Comparison of ENCODE assay signal across 9 cellular contexts in genomic region chr11:44316388-44317240, GRCh38. TPM values are rescaled to one million over a fixed set of nuclear protein-coding genes. Genes with fewer than 3 reads are reported as not detected.
A peak's percentile ranks its signal among the peaks of the same experiment; 100 is the strongest.
DNase-seq lines count a peak whose midpoint lies in the region; ATAC-seq and TF ChIP-seq lines count a peak whose summit lies in the region.
"Had no signal": no experiment of that assay in that cellular context is flagged by ENCODE, and none has a peak within 500 bp of the region (broad histone marks: within the 10 kb centered on the region; RNA-seq: fewer than 3 reads in every experiment).

No MANE protein-coding gene starts in this region.

- H3K9ac ChIP-seq in smooth muscle cell (ENCODE audit: low read depth): no peak overlapping the region

- peak overlapping the region; percentile 63 for H2AFZ ChIP-seq in hepatocyte
- peak overlapping the region; percentile 39 for H2AFZ ChIP-seq in smooth muscle cell (ENCODE audit: low read depth)

- ATAC-seq in RWPE2 (ENCODE audit: low read depth): peak; percentile 28; the same call in 2 of the 3 replicates

- H3K4me1 ChIP-seq in RWPE2 (ENCODE audit: insufficient read depth, poor library complexity, severe bottlenecking) (no peaks in the 10 kb centered on the region), hepatocyte (ENCODE audit: insufficient read depth) (peaks cover 16% of the 10 kb centered on the region), smooth muscle cell (ENCODE audit: low read depth) (peaks cover 12% of the 10 kb centered on the region), BE2C (no peaks in the 10 kb centered on the region)

- peak overlapping the region; percentile 85 for H3K4me2 ChIP-seq in hepatocyte
- H3K4me2 ChIP-seq in smooth muscle cell: peak overlapping the region; percentile 87

- DNase-seq in DMS 273 (lab: John Stamatoyannopoulos, UW; ENCODE audit: unreplicated experiment) (peak; percentile 76), DMS 273 treated with DMSO at 0.1 percent for 48 hours (lab: John Stamatoyannopoulos, UW) (no peak), RWPE2 (ENCODE audit: low spot score) (no peak), hepatocyte (ENCODE audit: low spot score) (no peak), smooth muscle cell (lab: John Stamatoyannopoulos, UW; ENCODE audit: unreplicated experiment) (no peak), BE2C (no peak), NCI-H2107 (lab: John Stamatoyannopoulos, UW) (no peak), SKM-1 (lab: John Stamatoyannopoulos, UW; ENCODE audit: unreplicated experiment) (no peak)

- H3K79me2 ChIP-seq in hepatocyte (no peaks in the 10 kb centered on the region), smooth muscle cell (ENCODE audit: low read depth) (no peaks in the 10 kb centered on the region)

- no peak overlapping the region for H3K27ac ChIP-seq in RWPE2 (ENCODE audit: poor library complexity, severe bottlenecking)
- no peak overlapping the region for H3K27ac ChIP-seq in hepatocyte
- no peak overlapping the region for H3K27ac ChIP-seq in smooth muscle cell (ENCODE audit: low read depth)
- H3K27ac ChIP-seq: 22Rv1 had no signal

- H3K4me3 ChIP-seq in RWPE2 (ENCODE audit: severe bottlenecking): peak overlapping the region; percentile 4
- H3K4me3 ChIP-seq in hepatocyte: peak overlapping the region; percentile 23
- peak overlapping the region; percentile 45 for H3K4me3 ChIP-seq in smooth muscle cell
- no peak overlapping the region for H3K4me3 ChIP-seq in BE2C (ENCODE audit: low read depth, low read length)

- H4K20me1 ChIP-seq in hepatocyte (ENCODE audit: insufficient read depth, poor library complexity, severe bottlenecking): no peaks in the 10 kb centered on the region
- no peaks in the 10 kb centered on the region for H4K20me1 ChIP-seq in smooth muscle cell (ENCODE audit: low read depth)

- TF ChIP-seq CTCF in RWPE2 (IDR thresholded peaks at IDR 0.05; ENCODE audit: poor library complexity, severe bottlenecking): peak; percentile 4
- no peak for TF ChIP-seq CTCF in hepatocyte (IDR thresholded peaks at IDR 0.05; ENCODE audit: poor library complexity)
- TF ChIP-seq CTCF in smooth muscle cell (IDR thresholded peaks at IDR 0.05; ENCODE audit: borderline replicate concordance, insufficient read depth, poor library complexity, severe bottlenecking): no peak
- TF ChIP-seq CTCF in BE2C (IDR thresholded peaks at IDR 0.05; ENCODE audit: low read depth, low read length): no peak

- H3K9me3 ChIP-seq in RWPE2 (ENCODE audit: severe bottlenecking): no peaks in the 10 kb centered on the region
- no peaks in the 10 kb centered on the region for H3K9me3 ChIP-seq in hepatocyte (ENCODE audit: low read depth)
- no peaks in the 10 kb centered on the region for H3K9me3 ChIP-seq in smooth muscle cell (replicated peaks; ENCODE audit: low read depth)
- no peaks in the 10 kb centered on the region for H3K9me3 ChIP-seq in BE2C

- H3K27me3 ChIP-seq in RWPE2 (ENCODE audit: insufficient read depth, poor library complexity, severe bottlenecking): peaks cover 100% of the 10 kb centered on the region
- H3K27me3 ChIP-seq in hepatocyte: peaks cover 98% of the 10 kb centered on the region
- peaks cover 100% of the 10 kb centered on the region for H3K27me3 ChIP-seq in smooth muscle cell (ENCODE audit: low read depth)
- H3K27me3 ChIP-seq in BE2C: peaks cover 98% of the 10 kb centered on the region

- 10% methylated on average over 57 of the region's 64 CpGs for WGBS in hepatocyte (ENCODE audit: low lambda C conversion rate, missing lambda C conversion rate)
- 4% methylated on average over 64 of the region's 64 CpGs for WGBS in smooth muscle cell (ENCODE audit: low lambda C conversion rate)

- no peaks in the 10 kb centered on the region for H3K9me2 ChIP-seq in hepatocyte (replicated peaks; ENCODE audit: insufficient read depth)

- no peaks in the 10 kb centered on the region for H3F3A ChIP-seq in smooth muscle cell (ENCODE audit: low read depth)

- H3K36me3 ChIP-seq in RWPE2 (ENCODE audit: low read depth) (no peaks in the 10 kb centered on the region), hepatocyte (replicated peaks; ENCODE audit: insufficient read depth, low read depth) (no peaks in the 10 kb centered on the region), smooth muscle cell (ENCODE audit: low read depth) (no peaks in the 10 kb centered on the region), BE2C (no peaks in the 10 kb centered on the region)

RNA-seq across cellular contexts. Expression of gene ALX4, which starts 6.7 kb away (rescaled TPM):
- total RNA-seq in hepatocyte (2.9 and 3.8 TPM in 2 replicates), smooth muscle cell (not detected in 2 replicates)
- polyA plus RNA-seq in hepatocyte (1.3 and 1.9 TPM in 2 replicates), smooth muscle cell (not detected in 2 replicates)
- 0.08 TPM for polyA plus RNA-seq in BE2C (2012; ENCODE audit: insufficient read depth, insufficient read length, low read depth)
